Comparison of ENCODE assay signal across 11 cellular contexts in genomic region chr15:59294574-59294960, GRCh38.
A peak's percentile ranks its signal among the peaks of the same experiment; 100 is the strongest.
DNase-seq lines count a peak whose midpoint lies in the region; TF ChIP-seq lines count a peak whose summit lies in the region.
"Had no signal": no experiment of that assay in that cellular context is flagged by ENCODE, and none has a peak within 500 bp of the region (broad histone marks: within the 10 kb centered on the region; RNA-seq: fewer than 3 reads in every experiment).

No MANE protein-coding gene starts in this region.

- peak overlapping the region; percentile 90 for H3K9ac ChIP-seq in mesenchymal stem cell (ENCODE audit: low read length)
- no peak overlapping the region for H3K9ac ChIP-seq in Karpas-422 (ENCODE audit: low read length)

- peak overlapping the region; percentile 45 for H2BK5ac ChIP-seq in mesenchymal stem cell (ENCODE audit: low read depth, low read length, poor library complexity, severe bottlenecking)

- 58% methylated on average over 2 of the region's 2 CpGs for WGBS in mesenchymal stem cell
- WGBS in thymus = 95% methylated on average over 2 of the region's 2 CpGs

- no peak overlapping the region for H2BK120ac ChIP-seq in mesenchymal stem cell (ENCODE audit: low read depth, low read length)

- TF ChIP-seq CTCF in brain microvascular endothelial cell (IDR thresholded peaks at IDR 0.05; ENCODE audit: low read depth, low read length, missing control alignments) = no peak

- peak overlapping the region; percentile 3 for H4K8ac ChIP-seq in mesenchymal stem cell (ENCODE audit: low read length)

- H3K27me3 ChIP-seq in brain microvascular endothelial cell (replicated peaks) = no peaks in the 10 kb centered on the region
- H3K27me3 ChIP-seq in mesenchymal stem cell (ENCODE audit: control insufficient read depth in 1 of 2, insufficient read depth in 1 of 2, low read length in 2 of 2) = no peaks in the 10 kb centered on the region
- no peaks in the 10 kb centered on the region for H3K27me3 ChIP-seq in thymus (ENCODE audit: control insufficient read depth, insufficient read depth)
- H3K27me3 ChIP-seq in Karpas-422 (ENCODE audit: low read length) = 0 out of 2 replicates have a peak, but pooled peaks cover 3% of the 10 kb centered on the region

- no peaks in the 10 kb centered on the region for H3K9me2 ChIP-seq in Karpas-422 (replicated peaks; ENCODE audit: insufficient read depth, low read length)

- peak overlapping the region; percentile 66 to 83 for H3K4ac ChIP-seq in mesenchymal stem cell (ENCODE audit: low read depth in 1 of 2, low read length in 2 of 2)

- peak overlapping the region; percentile 12 for H2BK15ac ChIP-seq in mesenchymal stem cell (ENCODE audit: low read depth, poor library complexity, severe bottlenecking)

- no peaks in the 10 kb centered on the region for H3K79me2 ChIP-seq in Karpas-422 (ENCODE audit: low read length)

- no peak overlapping the region for H3K14ac ChIP-seq in mesenchymal stem cell (ENCODE audit: low read length in 2 of 2)

- peak overlapping the region; percentile 65 for H4K91ac ChIP-seq in mesenchymal stem cell (ENCODE audit: low read length)

- H3K18ac ChIP-seq in mesenchymal stem cell (ENCODE audit: low read depth in 1 of 2, low read length in 2 of 2) = peak overlapping the region; percentile 26 to 81

- H3K4me2 ChIP-seq in mesenchymal stem cell (ENCODE audit: low read length, poor library complexity, severe bottlenecking) (no peak overlapping the region), Karpas-422 (ENCODE audit: low read depth, low read length, poor library complexity, severe bottlenecking) (no peak overlapping the region)

- H3K23ac ChIP-seq in mesenchymal stem cell (ENCODE audit: low read length in 2 of 2) = no peak overlapping the region

- DNase-seq in LHCN-M2 (ENCODE audit: low read depth) = peak; percentile 55
- DNase-seq in brain microvascular endothelial cell = no peak
- DNase-seq in mesenchymal stem cell = no peak
- DNase-seq in NK-92 (lab: John Stamatoyannopoulos, UW; ENCODE audit: unreplicated experiment) = no peak
- DNase-seq in NCI-H1105 (lab: John Stamatoyannopoulos, UW) = no peak
- DNase-seq in Karpas-422 = no peak
- DNase-seq in activated CD8-positive, alpha-beta memory T cell treated with anti-CD3 and anti-CD28 coated beads, Interleukin-2, amount 50 U/mL, for 48 hours = no peak
- DNase-seq: DMS53, NCI-H2029, posterior cingulate gyrus had no signal

- peaks cover 6% of the 10 kb centered on the region for H3K79me1 ChIP-seq in mesenchymal stem cell (replicated peaks; ENCODE audit: low read length, poor library complexity, severe bottlenecking)

- peak overlapping the region; percentile 22 to 76 for H2BK12ac ChIP-seq in mesenchymal stem cell (ENCODE audit: low read length in 2 of 2)

- H3K4me1 ChIP-seq in mesenchymal stem cell (ENCODE audit: control insufficient read depth, insufficient read depth, low read depth, low read length) (peaks cover 27% of the 10 kb centered on the region), thymus (ENCODE audit: control insufficient read depth, insufficient read depth, low read length) (no peaks in the 10 kb centered on the region), Karpas-422 (ENCODE audit: low read length) (peaks cover 67% of the 10 kb centered on the region)

- H4K20me1 ChIP-seq in Karpas-422 (ENCODE audit: insufficient read depth, low read depth, low read length) = no peaks in the 10 kb centered on the region

- peak overlapping the region; percentile 87 for H2AK5ac ChIP-seq in mesenchymal stem cell (ENCODE audit: low read length, severe bottlenecking)

- in situ Hi-C loops in brain microvascular endothelial cell (cut with HindIII; ENCODE audit: low pct_ligation_motif_present, low sequenced_read_pairs) = no loop called here

- H3K27ac ChIP-seq in brain microvascular endothelial cell (peak overlapping the region; percentile 99), mesenchymal stem cell (ENCODE audit: low read length, poor library complexity, severe bottlenecking) (peak overlapping the region; percentile 99), thymus (ENCODE audit: low read depth) (peak overlapping the region; percentile 11), Karpas-422 (ENCODE audit: low read length) (no peak overlapping the region)

- H3K4me3 ChIP-seq in brain microvascular endothelial cell (ENCODE audit: low read depth, low read length) (no peak overlapping the region), mesenchymal stem cell (ENCODE audit: insufficient read depth in 1 of 2, low read depth in 1 of 2, low read length in 2 of 2) (peak overlapping the region in 1 of 2 experiments; percentile 20), thymus (ENCODE audit: low read length) (no peak overlapping the region), Karpas-422 (ENCODE audit: low read length) (no peak overlapping the region)

- H2AFZ ChIP-seq in mesenchymal stem cell (ENCODE audit: low read depth, low read length) = no peak overlapping the region
- H2AFZ ChIP-seq in Karpas-422 (ENCODE audit: low read length) = no peak overlapping the region

- H3K9me3 ChIP-seq in mesenchymal stem cell (ENCODE audit: control insufficient read depth, low read length) (no peaks in the 10 kb centered on the region), thymus (ENCODE audit: control insufficient read depth) (no peaks in the 10 kb centered on the region), Karpas-422 (ENCODE audit: low read length) (no peaks in the 10 kb centered on the region)

- H3K36me3 ChIP-seq in brain microvascular endothelial cell (replicated peaks) (no peaks in the 10 kb centered on the region), mesenchymal stem cell (ENCODE audit: control insufficient read depth in 1 of 2, insufficient read depth in 2 of 2, low read depth in 1 of 2, low read length in 2 of 2) (peaks cover 0 to 16% of the 10 kb centered on the region in 2 experiments), thymus (ENCODE audit: control insufficient read depth, insufficient read depth) (no peaks in the 10 kb centered on the region), Karpas-422 (ENCODE audit: insufficient read depth, low read length) (no peaks in the 10 kb centered on the region)
